ENCODE assay signal across 9 cellular contexts in the genomic region with DNA sequence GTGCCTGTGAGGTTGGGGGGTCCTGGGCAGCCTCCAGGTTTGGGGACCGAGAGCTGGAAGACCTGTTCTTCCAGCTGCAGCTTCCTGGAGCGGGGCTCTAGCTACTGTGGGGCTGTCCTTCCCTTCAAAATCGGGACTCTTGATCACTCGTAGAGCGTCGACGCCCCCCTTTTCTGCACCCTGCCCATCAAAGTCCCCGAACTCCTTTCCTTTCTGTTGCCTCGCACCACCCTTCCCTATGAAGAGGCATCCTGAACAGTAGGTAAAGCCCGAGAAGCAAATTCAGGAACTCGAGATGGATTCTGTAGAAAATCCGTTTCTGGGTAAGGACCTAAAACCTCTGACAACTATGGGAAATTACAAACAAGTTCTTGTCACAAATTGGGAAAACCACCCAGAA. TPM values are rescaled to one million over a fixed set of nuclear protein-coding genes. Genes with fewer than 3 reads are reported as not detected.
DNase-seq lines count a peak whose midpoint lies in the region; ATAC-seq and TF ChIP-seq lines count a peak whose summit lies in the region.
"Had no signal": no experiment of that assay in that cellular context is flagged by ENCODE, and none has a peak within 500 bp of the region (broad histone marks: within the 10 kb centered on the region; RNA-seq: fewer than 3 reads in every experiment).

No MANE protein-coding gene starts in this region.

- DNase-seq in G401 (ENCODE audit: low spot score) = peak; percentile 30
- DNase-seq in fibroblast of villous mesenchyme (ENCODE audit: low read depth) = peak; percentile 17
- peak; percentile 35 for DNase-seq in pons (ENCODE audit: low spot score)
- no peak for DNase-seq in mucosa of gallbladder (ENCODE audit: low spot score)
- no peak for DNase-seq in GM13977 (ENCODE audit: low spot score)

- in situ Hi-C loops in G401 (cut with HindIII; ENCODE audit: low sequenced_read_pairs) = no loop called here
- in situ Hi-C loops in GM13977 (cut with MboI; ENCODE audit: low pct_unique_long_range_greater_than_20kb, low sequenced_read_pairs, unreplicated experiment) = no loop called here

- ATAC-seq in SK-N-SH treated with all-trans-retinoic acid at 6 μM for 48 hours = peak; percentile 47
- ATAC-seq in HG03095 (IDR thresholded peaks at IDR 0.05; ENCODE audit: unreplicated experiment) = no peak
- ATAC-seq in GM19463 (IDR thresholded peaks at IDR 0.05; ENCODE audit: unreplicated experiment) = no peak

- H3K4me3 ChIP-seq in fibroblast of villous mesenchyme (ENCODE audit: low read depth, low read length) = peak overlapping the region; percentile 97

- TF ChIP-seq CTCF in fibroblast of villous mesenchyme (IDR thresholded peaks at IDR 0.05; ENCODE audit: insufficient read depth, low read depth, low read length) (no peak), GM13977 (IDR thresholded peaks at IDR 0.05; ENCODE audit: extremely low read depth, insufficient read depth, missing control alignments) (no peak)

TF ChIP-seq in SK-N-SH treated with all-trans-retinoic acid at 6 μM for 48 hours, 23 proteins besides CTCF, POLR2A, EP300 and RAD21:
- TF ChIP-seq ZNF70 (CRISPR knock-in tag; IDR thresholded peaks at IDR 0.05) = no peak
- no peak for TF ChIP-seq BACH2 (CRISPR knock-in tag; IDR thresholded peaks at IDR 0.05; ENCODE audit: borderline replicate concordance)
- no peak for TF ChIP-seq RARB (CRISPR knock-in tag; IDR thresholded peaks at IDR 0.05)
- no peak for TF ChIP-seq ZFP3 (CRISPR knock-in tag; IDR thresholded peaks at IDR 0.05)
- TF ChIP-seq, protein P1, sequence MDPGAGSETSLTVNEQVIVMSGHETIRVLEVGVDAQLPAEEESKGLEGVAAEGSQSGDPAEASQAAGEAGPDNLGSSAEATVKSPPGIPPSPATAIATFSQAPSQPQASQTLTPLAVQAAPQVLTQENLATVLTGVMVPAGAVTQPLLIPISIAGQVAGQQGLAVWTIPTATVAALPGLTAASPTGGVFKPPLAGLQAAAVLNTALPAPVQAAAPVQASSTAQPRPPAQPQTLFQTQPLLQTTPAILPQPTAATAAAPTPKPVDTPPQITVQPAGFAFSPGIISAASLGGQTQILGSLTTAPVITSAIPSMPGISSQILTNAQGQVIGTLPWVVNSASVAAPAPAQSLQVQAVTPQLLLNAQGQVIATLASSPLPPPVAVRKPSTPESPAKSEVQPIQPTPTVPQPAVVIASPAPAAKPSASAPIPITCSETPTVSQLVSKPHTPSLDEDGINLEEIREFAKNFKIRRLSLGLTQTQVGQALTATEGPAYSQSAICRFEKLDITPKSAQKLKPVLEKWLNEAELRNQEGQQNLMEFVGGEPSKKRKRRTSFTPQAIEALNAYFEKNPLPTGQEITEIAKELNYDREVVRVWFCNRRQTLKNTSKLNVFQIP (CRISPR knock-in tag; IDR thresholded peaks at IDR 0.05; ENCODE audit: borderline replicate concordance, low read depth) = no peak

RNA-seq across cellular contexts. Expression of gene CHP1, which starts 0.5 kb away (rescaled TPM):
- total RNA-seq in G401 (2014; rRNA removed; shearing (Covaris generic)) = 107 and 141 TPM in 2 replicates
- total RNA-seq in fibroblast of villous mesenchyme (87.9 and 111 TPM in 2 replicates), mucosa of gallbladder (290 TPM)

RNA-seq across cellular contexts. Expression of gene EXD1, which starts 1.0 kb away (rescaled TPM):
- total RNA-seq in G401 (2014; rRNA removed; shearing (Covaris generic)) = 0.03 TPM in 1 of 2 replicates, not detected in the other
- under 0.01 TPM in 1 of 2 replicates, not detected in the other for total RNA-seq in fibroblast of villous mesenchyme
- 0.12 TPM for total RNA-seq in mucosa of gallbladder
- total RNA-seq: pulmonary artery endothelial cell had no signal

Comparison
In these comparisons a context has a peak if more than half of its experiments do, and no peak if none do; other contexts are left out.
1. DNase-seq: peak in G401 (single experiment), fibroblast of villous mesenchyme (single experiment) and pons (single experiment); none in mucosa of gallbladder (single experiment) and GM13977 (single experiment).